Comparison of ENCODE assay signal across 10 cellular contexts in genomic region chr3:159711560-159712333, GRCh38.
DNase-seq lines count a peak whose midpoint lies in the region; ATAC-seq, FAIRE-seq and TF ChIP-seq lines count a peak whose summit lies in the region.
"Had no signal": no experiment of that assay in that cellular context is flagged by ENCODE, and none has a peak within 500 bp of the region (broad histone marks: within the 10 kb centered on the region; RNA-seq: fewer than 3 reads in every experiment).

No MANE protein-coding gene starts in this region.

- no TSS peak for BruUV-seq in Calu3 (replicated peaks; lab: Mats Ljungman, UMichigan)

- H3K27ac ChIP-seq in small intestine (ENCODE audit: low read depth in 1 of 2, low read length in 1 of 2): no peak overlapping the region

- no peaks in the 10 kb centered on the region for H3K27me3 ChIP-seq in small intestine (ENCODE audit: control insufficient read depth in 2 of 2, insufficient read depth in 2 of 2, low read length in 2 of 2)

- H3K9me3 ChIP-seq in small intestine (ENCODE audit: control insufficient read depth, low read depth): no peaks in the 10 kb centered on the region

- H3K4me3 Mint-ChIP-seq in Calu3 (ENCODE audit: low read depth, unreplicated experiment) (no peak overlapping the region), neural crest cell (no peak overlapping the region)

- no peaks in the 10 kb centered on the region for H3K36me3 Mint-ChIP-seq in Calu3 (ENCODE audit: insufficient read depth, unreplicated experiment)
- H3K36me3 Mint-ChIP-seq in neural crest cell (ENCODE audit: low read depth): no peaks in the 10 kb centered on the region

- WGBS in small intestine, 3 donors: 36% methylated on average over 7 of the region's 7 CpGs

- TF ChIP-seq CTCF in Calu3 (IDR thresholded peaks at IDR 0.05; ENCODE audit: unreplicated experiment) (no peak), neural crest cell (conservative IDR thresholded peaks at IDR 0.05) (no peak)

- no peak for FAIRE-seq in small intestine (lab: Jason Lieb, UNC)

- no peak for ATAC-seq in GM21360 (IDR thresholded peaks at IDR 0.05; ENCODE audit: unreplicated experiment)
- ATAC-seq in GM21576 (IDR thresholded peaks at IDR 0.05; ENCODE audit: unreplicated experiment): no peak

- DNase-seq in Calu3: peak; percentile 49
- DNase-seq in SHP77 treated with DMSO at 0.1 percent for 48 hours (lab: John Stamatoyannopoulos, UW): peak; percentile 27
- DNase-seq in fibroblast of the conjunctiva (ENCODE audit: low read depth): peak; percentile 76
- DNase-seq in neural crest cell (ENCODE audit: low read depth, low spot score): no peak
- DNase-seq in NCI-H1048 (lab: John Stamatoyannopoulos, UW): no peak
- DNase-seq in small intestine: no peak
- DNase-seq: DND-41, erythroblast had no signal

- H3K4me1 Mint-ChIP-seq in Calu3 (ENCODE audit: low read depth, unreplicated experiment) (peaks cover 21% of the 10 kb centered on the region), neural crest cell (peaks cover 11% of the 10 kb centered on the region)

- no peak overlapping the region for H3K27ac Mint-ChIP-seq in Calu3 (ENCODE audit: unreplicated experiment)
- H3K27ac Mint-ChIP-seq in neural crest cell (ENCODE audit: unreplicated experiment): peak overlapping the region; percentile 57

- no peaks in the 10 kb centered on the region for H3K4me1 ChIP-seq in small intestine (ENCODE audit: control insufficient read depth in 2 of 2, insufficient read depth in 1 of 2, low read depth in 1 of 2, low read length in 1 of 2)

- CTCF ChIA-PET in Calu3 (lab: Charles Lee): interaction anchor here (0.5 to 1.0 kb wide), 6 partner anchors 9 to 984 kb away, joined by 3 to 6 read pairs (median 4); no protein-coding TSS in a partner anchor

- H3K4me3 ChIP-seq in small intestine (ENCODE audit: low read depth in 1 of 2, low read length in 2 of 2): no peak overlapping the region

- H3K27me3 Mint-ChIP-seq in Calu3 (ENCODE audit: unreplicated experiment) (peaks cover 9% of the 10 kb centered on the region), neural crest cell (ENCODE audit: low read depth) (peaks cover 5% of the 10 kb centered on the region)

- H3K9me3 Mint-ChIP-seq in Calu3 (ENCODE audit: low read depth, unreplicated experiment) (peaks cover 9% of the 10 kb centered on the region), neural crest cell (peaks cover 5% of the 10 kb centered on the region)

- intact Hi-C loops in Calu3 (cut with micrococcal nuclease; ENCODE audit: unreplicated experiment): no loop called here

- H3K36me3 ChIP-seq in small intestine (ENCODE audit: control insufficient read depth in 2 of 2, insufficient read depth in 2 of 2, low read length in 2 of 2): no peaks in the 10 kb centered on the region

Comparison
In these comparisons a context has a peak if more than half of its experiments do, and no peak if none do; other contexts are left out.
1. DNase-seq: peak in Calu3 (single experiment), SHP77 treated with DMSO at 0.1 percent for 48 hours (single experiment) and fibroblast of the conjunctiva (single experiment); none in neural crest cell (single experiment), NCI-H1048 (single experiment) and small intestine (single experiment).